8 cellular contexts compared by ENCODE assay signal in the genomic region with DNA sequence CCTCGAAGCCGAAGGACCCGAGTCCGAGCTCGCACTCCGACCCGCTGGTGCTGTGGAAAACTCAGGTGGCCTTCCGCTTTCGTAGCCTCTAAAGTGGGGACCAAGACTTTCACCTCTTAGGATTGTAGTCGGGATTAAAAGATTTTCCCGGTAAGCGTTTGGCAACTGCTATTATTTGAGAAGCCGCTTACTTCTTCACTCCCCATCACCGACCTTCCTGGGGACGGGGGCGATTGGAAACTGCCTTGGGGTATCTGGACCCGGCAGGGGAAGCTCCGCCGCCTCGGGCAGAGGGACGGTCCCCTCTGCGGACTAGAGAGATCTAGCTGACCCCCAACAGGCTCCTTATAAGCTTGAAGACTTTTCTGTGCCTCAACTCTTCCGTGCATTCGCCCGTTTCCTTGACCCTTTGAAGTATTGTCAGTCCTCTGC. TPM values are rescaled to one million over a fixed set of nuclear protein-coding genes. Genes with fewer than 3 reads are reported as not detected.
DNase-seq lines count a peak whose midpoint lies in the region; ATAC-seq, FAIRE-seq and TF ChIP-seq lines count a peak whose summit lies in the region.

No MANE protein-coding gene starts in this region.

- H3K79me2 ChIP-seq in keratinocyte (ENCODE audit: control insufficient read depth, insufficient read depth, low read length), result peaks cover 28% of the 10 kb centered on the region

- ATAC-seq in activated naive CD4-positive, alpha-beta T cell treated with anti-CD3 and anti-CD28 coated beads, Interleukin-2, amount 50 U/mL, for 72 hours, result no peak
- ATAC-seq in HG02798 (IDR thresholded peaks at IDR 0.05; ENCODE audit: poor library complexity, unreplicated experiment), result no peak

- H4K20me1 ChIP-seq in keratinocyte (ENCODE audit: control insufficient read depth, extremely low read depth, insufficient read depth, low read length), result no peaks in the 10 kb centered on the region

- dilution Hi-C loops in keratinocyte (cut with MboI; ENCODE audit: extremely low pct_ligation_motif_present, low sequenced_read_pairs), result no loop called here

- no peaks in the 10 kb centered on the region for H3K9me3 Mint-ChIP-seq in activated naive CD4-positive, alpha-beta T cell treated with anti-CD3 and anti-CD28 coated beads, Interleukin-2, amount 50 U/mL, for 72 hours

- H3K9me3 ChIP-seq in keratinocyte (ENCODE audit: control insufficient read depth, low read depth, low read length), result no peaks in the 10 kb centered on the region

- no peak for TF ChIP-seq CTCF in keratinocyte (optimal IDR thresholded peaks at IDR 0.05 in 1 of 3, IDR thresholded peaks at IDR 0.05 in 1 of 3, conservative IDR thresholded peaks at IDR 0.05 in 1 of 3; ENCODE audit: extremely low read depth in 1 of 3, insufficient read depth in 2 of 3, low read length in 3 of 3)

- H2AFZ ChIP-seq in keratinocyte (ENCODE audit: control insufficient read depth, low read length), result peak overlapping the region; percentile 87

- peak; percentile 60 for DNase-seq in activated CD8-positive, alpha-beta memory T cell treated with anti-CD3 and anti-CD28 coated beads for 24 hours
- no peak for DNase-seq in activated CD8-positive, alpha-beta memory T cell treated with anti-CD3 and anti-CD28 coated beads, Interleukin-2, amount 50 U/mL, for 4 hours
- DNase-seq in activated naive CD4-positive, alpha-beta T cell treated with anti-CD3 and anti-CD28 coated beads, Interleukin-2, amount 50 U/mL, for 72 hours (ENCODE audit: low spot score in 2 of 2), result no peak
- DNase-seq in keratinocyte (ENCODE audit: low read depth, low spot score), result no peak
- DNase-seq in substantia nigra (lab: John Stamatoyannopoulos, UW), result peak in 3 of 49 donors; percentile 14 to 34 (median 27)
- no peak for DNase-seq in GM03348 (ENCODE audit: low spot score)
- no peak for DNase-seq in retina

- no peak for FAIRE-seq in keratinocyte (lab: Jason Lieb, UNC)

- H3K36me3 ChIP-seq in keratinocyte (ENCODE audit: control insufficient read depth in 2 of 2, extremely low read depth in 1 of 2, insufficient read depth in 2 of 2, low read length in 2 of 2), result no peaks in the 10 kb centered on the region

- H3K4me1 ChIP-seq in keratinocyte (ENCODE audit: control insufficient read depth, extremely low read depth, insufficient read depth, low read length), result peaks cover 52% of the 10 kb centered on the region

- H3K36me3 Mint-ChIP-seq in activated naive CD4-positive, alpha-beta T cell treated with anti-CD3 and anti-CD28 coated beads, Interleukin-2, amount 50 U/mL, for 72 hours, result peaks cover 14 to 15% of the 10 kb centered on the region in 2 donors

- H3K9ac ChIP-seq in keratinocyte (ENCODE audit: control insufficient read depth, extremely low read depth, insufficient read depth, low read length), result peak overlapping the region; percentile 94

- H3K27me3 ChIP-seq in keratinocyte (ENCODE audit: control insufficient read depth, extremely low read depth, insufficient read depth, low read length), result no peaks in the 10 kb centered on the region

- H3K27ac ChIP-seq in keratinocyte (ENCODE audit: control insufficient read depth, insufficient read depth, low read length) (peak overlapping the region; percentile 80), substantia nigra (ENCODE audit: low read depth, low read length, poor library complexity, severe bottlenecking) (peak overlapping the region; percentile 95)

- peak overlapping the region; percentile 86 to 93 (median 89) for H3K4me3 ChIP-seq in keratinocyte (ENCODE audit: control insufficient read depth in 2 of 3, extremely low read depth in 1 of 3, insufficient read depth in 2 of 3, low read depth in 1 of 3, low read length in 3 of 3)

- H3K9me1 ChIP-seq in keratinocyte (ENCODE audit: control insufficient read depth, extremely low read depth, insufficient read depth, low read length), result peaks cover 2% of the 10 kb centered on the region

- H3K27ac Mint-ChIP-seq in activated naive CD4-positive, alpha-beta T cell treated with anti-CD3 and anti-CD28 coated beads, Interleukin-2, amount 50 U/mL, for 72 hours, result peak overlapping the region; percentile 88 to 92

- H3K4me2 ChIP-seq in keratinocyte (ENCODE audit: control insufficient read depth, extremely low read depth, insufficient read depth, low read depth, low read length), result peak overlapping the region; percentile 99

RNA-seq across cellular contexts. Expression of a gene that starts 0.7 kb away (rescaled TPM):
- 10 to 100 TPM; 59.6 to 74.3 TPM for total RNA-seq in activated naive CD4-positive, alpha-beta T cell treated with anti-CD3 and anti-CD28 coated beads, Interleukin-2, amount 50 U/mL, for 72 hours
- 23.7 to 33.1 TPM (median 25.6 TPM) in 3 replicates for polyA plus RNA-seq in keratinocyte
- 22.5 TPM for polyA plus RNA-seq in keratinocyte (2011; ENCODE audit: low read depth)
- 19.4 and 26.8 TPM in 2 replicates for polyA plus RNA-seq in keratinocyte (2011; cell fraction: cytosol; rRNA removed)
- 38.6 and 43.0 TPM in 2 replicates for polyA plus RNA-seq in keratinocyte (2011; cell fraction: nucleus; rRNA removed)
- polyA plus RNA-seq in keratinocyte (2012; ENCODE audit: low replicate concordance), result 20.2 and 24.3 TPM in 2 replicates
- 12.3 to 37.4 TPM (median 33.8 TPM) in 3 replicates for polyA minus RNA-seq in keratinocyte
- 13.4 TPM for polyA minus RNA-seq in keratinocyte (2011; cell fraction: cytosol; rRNA and poly(A)+ RNA removed)
- 15.7 and 24.7 TPM in 2 replicates for polyA minus RNA-seq in keratinocyte (2011; cell fraction: nucleus; rRNA and poly(A)+ RNA removed)

RNA-seq across cellular contexts. Expression of a gene that starts 17.4 kb away (rescaled TPM):
- total RNA-seq in activated naive CD4-positive, alpha-beta T cell treated with anti-CD3 and anti-CD28 coated beads, Interleukin-2, amount 50 U/mL, for 72 hours, result 10 to 100 TPM; 61.2 to 63.5 TPM
- 18.9 to 26.1 TPM (median 20.3 TPM) in 3 replicates for polyA plus RNA-seq in keratinocyte
- polyA plus RNA-seq in keratinocyte (2011; ENCODE audit: low read depth), result 16.4 TPM
- 7.1 and 18.5 TPM in 2 replicates for polyA plus RNA-seq in keratinocyte (2011; cell fraction: cytosol; rRNA removed)
- 40.1 and 45.0 TPM in 2 replicates for polyA plus RNA-seq in keratinocyte (2011; cell fraction: nucleus; rRNA removed)
- polyA plus RNA-seq in keratinocyte (2012; ENCODE audit: low replicate concordance), result 12.6 and 13.3 TPM in 2 replicates
- polyA minus RNA-seq in keratinocyte, result 20.6 to 47.8 TPM (median 36.4 TPM) in 3 replicates
- 8.8 TPM for polyA minus RNA-seq in keratinocyte (2011; cell fraction: cytosol; rRNA and poly(A)+ RNA removed)
- 24.4 and 54.2 TPM in 2 replicates for polyA minus RNA-seq in keratinocyte (2011; cell fraction: nucleus; rRNA and poly(A)+ RNA removed)
